ENCODE assay signal across 8 cellular contexts in genomic region chr18:48300463-48300961, GRCh38.
DNase-seq lines count a peak whose midpoint lies in the region; ATAC-seq lines count a peak whose summit lies in the region.

No MANE protein-coding gene starts in this region.

- peaks cover 0 to 9% (median 3%) of the 10 kb centered on the region in 4 donors for H3K4me1 Mint-ChIP-seq in CD4-positive, alpha-beta memory T cell

- POLR2A ChIA-PET in CD4-positive, alpha-beta memory T cell (lab: Charles Lee; ENCODE audit: partially characterized antibody): no interaction called here

- H3K4me1 ChIP-seq in CD4-positive, alpha-beta memory T cell (ENCODE audit: insufficient read depth, low read length): peaks cover 6% of the 10 kb centered on the region
- H3K4me1 ChIP-seq in right cardiac atrium (ENCODE audit: control insufficient read depth, insufficient read depth, low read length): peaks cover 4% of the 10 kb centered on the region

- peak overlapping the region in 3 of 7 donors; percentile 17 to 57 (median 43) for H3K27ac Mint-ChIP-seq in CD4-positive, alpha-beta memory T cell

- CTCF ChIA-PET in CD4-positive, alpha-beta memory T cell (lab: Charles Lee; ENCODE audit: partially characterized antibody): no interaction called here

- no peaks in the 10 kb centered on the region for H3K27me3 ChIP-seq in CD4-positive, alpha-beta memory T cell (ENCODE audit: insufficient read depth, low read length)
- no peaks in the 10 kb centered on the region for H3K27me3 ChIP-seq in right cardiac atrium (ENCODE audit: control insufficient read depth, insufficient read depth)

- H3K9me3 ChIP-seq in CD4-positive, alpha-beta memory T cell (ENCODE audit: control insufficient read depth in 1 of 2, low read length in 2 of 2): no peaks in the 10 kb centered on the region
- H3K9me3 ChIP-seq in right cardiac atrium (ENCODE audit: control insufficient read depth, low read length): no peaks in the 10 kb centered on the region

- intact Hi-C loops in CD4-positive, alpha-beta memory T cell (cut with micrococcal nuclease): no loop called here
- intact Hi-C loops in right cardiac atrium (cut with DNase I): no loop called here

- no peaks in the 10 kb centered on the region for H3K36me3 Mint-ChIP-seq in CD4-positive, alpha-beta memory T cell

- no peaks in the 10 kb centered on the region for H3K27me3 Mint-ChIP-seq in CD4-positive, alpha-beta memory T cell

- no peak overlapping the region for H3K27ac ChIP-seq in CD4-positive, alpha-beta memory T cell (ENCODE audit: low read depth, low read length)
- no peak overlapping the region for H3K27ac ChIP-seq in right cardiac atrium (ENCODE audit: low read length)

- H3K36me3 ChIP-seq in CD4-positive, alpha-beta memory T cell (ENCODE audit: insufficient read depth, low read length): no peaks in the 10 kb centered on the region

- H3K4me3 ChIP-seq in CD4-positive, alpha-beta memory T cell (ENCODE audit: low read length in 2 of 2): no peak overlapping the region
- H3K4me3 ChIP-seq in right cardiac atrium (ENCODE audit: low read length): no peak overlapping the region

- ATAC-seq in right cardiac atrium: peak; percentile 42 to 45

- peak overlapping the region in 5 of 8 donors; percentile 2 to 44 (median 10) for H3K4me3 Mint-ChIP-seq in CD4-positive, alpha-beta memory T cell

- H3K9me3 Mint-ChIP-seq in CD4-positive, alpha-beta memory T cell: peaks cover 0 to 2% (median 0%) of the 10 kb centered on the region in 8 donors

- peak in 1 of 5 donors; percentile 0 for DNase-seq in CD4-positive, alpha-beta memory T cell
- DNase-seq in HT1080 (ENCODE audit: low read depth): peak; percentile 11
- peak; percentile 75 for DNase-seq in SKM-1 treated with dmso at 0.1 percent for 144 hours (lab: John Stamatoyannopoulos, UW; ENCODE audit: unreplicated experiment)
- peak; percentile 53 to 70 (median 64) for DNase-seq in right cardiac atrium
- no peak for DNase-seq in HuH-7 (ENCODE audit: low spot score)
- no peak for DNase-seq in HPDE6-E6E7 (ENCODE audit: extremely low spot score)
- DNase-seq in UCSD-AML1 (lab: John Stamatoyannopoulos, UW; ENCODE audit: unreplicated experiment): no peak
- no peak for DNase-seq in stimulated activated naive CD4-positive, alpha-beta T cell treated with Interleukin-2 at 50 U/mL for 16 hours (lab: John Stamatoyannopoulos, UW)

- 30% methylated on average over 6 of the region's 6 CpGs for WGBS in right cardiac atrium

Comparison
In these comparisons a context has a peak if more than half of its experiments do, and no peak if none do; other contexts are left out.
1. DNase-seq: peak in HT1080 (single experiment), SKM-1 treated with dmso at 0.1 percent for 144 hours (single experiment) and right cardiac atrium (3 of 3); none in HuH-7 (single experiment), HPDE6-E6E7 (single experiment), UCSD-AML1 (single experiment) and stimulated activated naive CD4-positive, alpha-beta T cell treated with Interleukin-2 at 50 U/mL for 16 hours (single experiment).